Comparison of ENCODE assay signal across 8 cellular contexts in genomic region chr17:59106463-59107305, GRCh38. TPM values are rescaled to one million over a fixed set of nuclear protein-coding genes. Genes with fewer than 3 reads are reported as not detected.
DNase-seq lines count a peak whose midpoint lies in the region; ATAC-seq, FAIRE-seq and TF ChIP-seq lines count a peak whose summit lies in the region.

TSS of gene TRIM37 (minus strand) at chr17:59106880. CDS start at chr17:59106461, 419 bp downstream.

- FAIRE-seq in kidney (lab: Jason Lieb, UNC), result no peak

- H3K4me1 ChIP-seq in kidney (ENCODE audit: control insufficient read depth in 1 of 2, insufficient read depth in 1 of 2, low read depth in 1 of 2, low read length in 2 of 2), result peaks cover 0 to 3% of the 10 kb centered on the region in 2 donors

- DNase-seq in Ammon's horn (ENCODE audit: low spot score) (peak; percentile 98), NCI-H510A (lab: John Stamatoyannopoulos, UW) (peak; percentile 98), cerebellum (ENCODE audit: low spot score) (peak; percentile 96), kidney (peak; percentile 99)
- DNase-seq in activated CD4-positive, alpha-beta T cell treated with anti-CD3 and anti-CD28 coated beads for 1 hour, result peak; percentile 99
- peak; percentile 99 for DNase-seq in stimulated activated CD4-positive, alpha-beta T cell treated with anti-CD3 and anti-CD28 coated beads, Interleukin-15, amount 100 ng/mL, for 24 hours

- peak; percentile 63 for TF ChIP-seq POLR2A in GM19099 (IDR thresholded peaks at IDR 0.05; ENCODE audit: extremely low read depth, insufficient read length, low read depth)

- H3K36me3 ChIP-seq in kidney (ENCODE audit: control insufficient read depth in 1 of 2, insufficient read depth in 2 of 2, low read length in 2 of 2), result no peaks in the 10 kb centered on the region

- peak; percentile 96 for ATAC-seq in HG03432 (IDR thresholded peaks at IDR 0.05; ENCODE audit: unreplicated experiment)

- no peaks in the 10 kb centered on the region for H3K9me3 ChIP-seq in kidney (ENCODE audit: control insufficient read depth in 1 of 2, low read length in 2 of 2)

- H3K9ac ChIP-seq in kidney (ENCODE audit: low read length in 2 of 2), result peak within 1 kb of the TSS; percentile 60 to 67

- H3K4me3 ChIP-seq in kidney (ENCODE audit: low read length in 2 of 2), result peak within 1 kb of the TSS; percentile 76 to 91

- H3K27ac ChIP-seq in kidney (ENCODE audit: low read depth in 2 of 2, low read length in 2 of 2), result peak within 1 kb of the TSS; percentile 71 to 75

- intact Hi-C loops in kidney (cut with DNase I), result no loop called here

- TF ChIP-seq CTCF in kidney (IDR thresholded peaks at IDR 0.05; ENCODE audit: borderline replicate concordance, extremely low read depth, insufficient read depth), result no peak

RNA-seq across cellular contexts. Expression of gene TRIM37, which starts in this region (rescaled TPM):
- total RNA-seq in cerebellum, result 71.3 TPM
- total RNA-seq in kidney, result 19.1 TPM
- polyA plus RNA-seq in kidney (ENCODE audit: insufficient read depth, low read depth, low replicate concordance), result 9.7 TPM

Comparison
In these comparisons a context has a peak if more than half of its experiments do, and no peak if none do; other contexts are left out.
1. Peak in every context shown above with its lines: DNase-seq, ATAC-seq, H3K4me3 ChIP-seq and H3K27ac ChIP-seq.